In genomic region chr5:110865400-110866094, GRCh38 we compare ENCODE assay signal across 8 cellular contexts.
DNase-seq lines count a peak whose midpoint lies in the region; ATAC-seq and TF ChIP-seq lines count a peak whose summit lies in the region.

No MANE protein-coding gene starts in this region.

- H3K27me3 Mint-ChIP-seq in Caco-2 (ENCODE audit: insufficient read depth, unreplicated experiment): peaks cover 17% of the 10 kb centered on the region

- DNase-seq in Caco-2 (peak; percentile 36 to 56), Karpas-422 (peak; percentile 54), amniotic epithelial cell (ENCODE audit: low read depth) (peak; percentile 65), mesenchymal stem cell (peak; percentile 31), vagina (ENCODE audit: extremely low spot score in 2 of 2) (no peak)
- no peak for DNase-seq in stimulated activated effector memory CD8-positive, alpha-beta T cell treated with anti-CD3 and anti-CD28 coated beads, Interleukin-12 subunit alpha, Interleukin-12 subunit beta, amount 100 ng/mL, for 72 hours (ENCODE audit: low spot score in 2 of 2)

- POLR2A ChIA-PET in Caco-2 (lab: Charles Lee): no interaction called here

- no peak overlapping the region for H2BK5ac ChIP-seq in mesenchymal stem cell (ENCODE audit: low read depth, low read length, poor library complexity, severe bottlenecking)

- intact Hi-C loops in Caco-2 (cut with micrococcal nuclease; ENCODE audit: unreplicated experiment): loop anchor here (1.0 to 5.0 kb wide), 2 partner anchors 58 to 108 kb away; no protein-coding TSS in a partner anchor
- intact Hi-C loops in vagina (cut with DNase I): no loop called here

- no peaks in the 10 kb centered on the region for H3K36me3 Mint-ChIP-seq in Caco-2 (ENCODE audit: insufficient read depth, unreplicated experiment)
- H3K36me3 Mint-ChIP-seq in stimulated activated effector memory CD8-positive, alpha-beta T cell treated with anti-CD3 and anti-CD28 coated beads, Interleukin-12 subunit alpha, Interleukin-12 subunit beta, amount 100 ng/mL, for 72 hours: no peaks in the 10 kb centered on the region

- no peak for TF ChIP-seq POLR2A in vagina (IDR thresholded peaks at IDR 0.05)

- no peaks in the 10 kb centered on the region for H3K79me2 ChIP-seq in Karpas-422 (ENCODE audit: low read length)

- H3K9me3 ChIP-seq in Caco-2: no peaks in the 10 kb centered on the region
- H3K9me3 ChIP-seq in Karpas-422 (ENCODE audit: low read length): no peaks in the 10 kb centered on the region
- no peaks in the 10 kb centered on the region for H3K9me3 ChIP-seq in mesenchymal stem cell (ENCODE audit: control insufficient read depth, low read length)
- no peaks in the 10 kb centered on the region for H3K9me3 ChIP-seq in vagina

- H2BK12ac ChIP-seq in mesenchymal stem cell (ENCODE audit: low read length in 2 of 2): no peak overlapping the region

- whole genome bisulfite sequencing in mesenchymal stem cell: 79% methylated on average over 4 of the region's 4 CpGs

- peak; percentile 53 to 68 for TF ChIP-seq CTCF in Caco-2 (IDR thresholded peaks at IDR 0.05; ENCODE audit: insufficient read depth in 1 of 2, low read depth in 1 of 2, low read length in 1 of 2, severe bottlenecking in 1 of 2, unreplicated experiment in 1 of 2)
- TF ChIP-seq CTCF in vagina (IDR thresholded peaks at IDR 0.05): no peak

- no peak overlapping the region for H3K14ac ChIP-seq in mesenchymal stem cell (ENCODE audit: low read length in 2 of 2)

- CTCF ChIA-PET in Caco-2 (lab: Charles Lee): no interaction called here

- H3K36me3 ChIP-seq in Caco-2 (ENCODE audit: control insufficient read depth, insufficient read depth, low read length) (no peaks in the 10 kb centered on the region), Karpas-422 (ENCODE audit: insufficient read depth, low read length) (no peaks in the 10 kb centered on the region), mesenchymal stem cell (ENCODE audit: control insufficient read depth in 1 of 2, insufficient read depth in 2 of 2, low read depth in 1 of 2, low read length in 2 of 2) (no peaks in the 10 kb centered on the region), vagina (no peaks in the 10 kb centered on the region)

- no peak overlapping the region for H2BK15ac ChIP-seq in mesenchymal stem cell (ENCODE audit: low read depth, poor library complexity, severe bottlenecking)

- no peaks in the 10 kb centered on the region for H3K9me3 Mint-ChIP-seq in Caco-2 (ENCODE audit: unreplicated experiment)
- no peaks in the 10 kb centered on the region for H3K9me3 Mint-ChIP-seq in stimulated activated effector memory CD8-positive, alpha-beta T cell treated with anti-CD3 and anti-CD28 coated beads, Interleukin-12 subunit alpha, Interleukin-12 subunit beta, amount 100 ng/mL, for 72 hours

- no peak overlapping the region for H3K27ac Mint-ChIP-seq in Caco-2 (ENCODE audit: unreplicated experiment)
- H3K27ac Mint-ChIP-seq in stimulated activated effector memory CD8-positive, alpha-beta T cell treated with anti-CD3 and anti-CD28 coated beads, Interleukin-12 subunit alpha, Interleukin-12 subunit beta, amount 100 ng/mL, for 72 hours: no peak overlapping the region

- H3K4me3 ChIP-seq in Caco-2 (ENCODE audit: low read depth, low read length) (no peak overlapping the region), Karpas-422 (ENCODE audit: low read length) (no peak overlapping the region), mesenchymal stem cell (ENCODE audit: insufficient read depth in 1 of 2, low read depth in 1 of 2, low read length in 2 of 2) (no peak overlapping the region), vagina (no peak overlapping the region)

- H2BK120ac ChIP-seq in mesenchymal stem cell (ENCODE audit: low read depth, low read length): no peak overlapping the region

- no peaks in the 10 kb centered on the region for H3K4me1 ChIP-seq in Caco-2
- H3K4me1 ChIP-seq in Karpas-422 (ENCODE audit: low read length): no peaks in the 10 kb centered on the region
- H3K4me1 ChIP-seq in mesenchymal stem cell (ENCODE audit: control insufficient read depth, insufficient read depth, low read depth, low read length): no peaks in the 10 kb centered on the region
- no peaks in the 10 kb centered on the region for H3K4me1 ChIP-seq in vagina

- H4K91ac ChIP-seq in mesenchymal stem cell (ENCODE audit: low read length): no peak overlapping the region

- ATAC-seq in GM19043 (IDR thresholded peaks at IDR 0.05; ENCODE audit: low read depth, unreplicated experiment) (peak; percentile 57), HG02840 (IDR thresholded peaks at IDR 0.05; ENCODE audit: low FRiP score, unreplicated experiment) (no peak)
- ATAC-seq in stimulated activated effector memory CD8-positive, alpha-beta T cell treated with anti-CD3 and anti-CD28 coated beads, Interleukin-12 subunit alpha, Interleukin-12 subunit beta, amount 100 ng/mL, for 72 hours: no peak

- no peaks in the 10 kb centered on the region for H4K20me1 ChIP-seq in Karpas-422 (ENCODE audit: insufficient read depth, low read depth, low read length)

- H3K4ac ChIP-seq in mesenchymal stem cell (ENCODE audit: low read depth in 1 of 2, low read length in 2 of 2): no peak overlapping the region

- H3K27me3 ChIP-seq in Caco-2 (replicated peaks; ENCODE audit: control insufficient read depth, insufficient read depth, low read length) (no peaks in the 10 kb centered on the region), Karpas-422 (ENCODE audit: low read length) (no peaks in the 10 kb centered on the region), mesenchymal stem cell (ENCODE audit: control insufficient read depth in 1 of 2, insufficient read depth in 1 of 2, low read length in 2 of 2) (no peaks in the 10 kb centered on the region), vagina (no peaks in the 10 kb centered on the region)

- no peaks in the 10 kb centered on the region for H3K4me1 Mint-ChIP-seq in Caco-2 (ENCODE audit: low read depth, unreplicated experiment)
- H3K4me1 Mint-ChIP-seq in stimulated activated effector memory CD8-positive, alpha-beta T cell treated with anti-CD3 and anti-CD28 coated beads, Interleukin-12 subunit alpha, Interleukin-12 subunit beta, amount 100 ng/mL, for 72 hours: no peaks in the 10 kb centered on the region

- H3K23ac ChIP-seq in mesenchymal stem cell (ENCODE audit: low read length in 2 of 2): no peak overlapping the region

- H2AFZ ChIP-seq in Karpas-422 (ENCODE audit: low read length) (no peak overlapping the region), mesenchymal stem cell (ENCODE audit: low read depth, low read length) (no peak overlapping the region)

- H3K4me3 Mint-ChIP-seq in Caco-2 (ENCODE audit: unreplicated experiment): no peak overlapping the region
- H3K4me3 Mint-ChIP-seq in stimulated activated effector memory CD8-positive, alpha-beta T cell treated with anti-CD3 and anti-CD28 coated beads, Interleukin-12 subunit alpha, Interleukin-12 subunit beta, amount 100 ng/mL, for 72 hours: no peak overlapping the region

- no peak overlapping the region for H2AK5ac ChIP-seq in mesenchymal stem cell (ENCODE audit: low read length, severe bottlenecking)

- H3K9ac ChIP-seq in Karpas-422 (ENCODE audit: low read length): no peak overlapping the region
- H3K9ac ChIP-seq in mesenchymal stem cell (ENCODE audit: low read length): no peak overlapping the region

- no peak overlapping the region for H3K27ac ChIP-seq in Karpas-422 (ENCODE audit: low read length)
- H3K27ac ChIP-seq in mesenchymal stem cell (ENCODE audit: low read length, poor library complexity, severe bottlenecking): no peak overlapping the region
- no peak overlapping the region for H3K27ac ChIP-seq in vagina

- no peaks in the 10 kb centered on the region for H3K9me2 ChIP-seq in Karpas-422 (replicated peaks; ENCODE audit: insufficient read depth, low read length)

- H4K8ac ChIP-seq in mesenchymal stem cell (ENCODE audit: low read length): no peak overlapping the region

- no peaks in the 10 kb centered on the region for H3K79me1 ChIP-seq in mesenchymal stem cell (replicated peaks; ENCODE audit: low read length, poor library complexity, severe bottlenecking)

- BruUV-seq in Caco-2 (replicated peaks; lab: Mats Ljungman, UMichigan): no TSS peak

- no peak overlapping the region for H3K4me2 ChIP-seq in Karpas-422 (ENCODE audit: low read depth, low read length, poor library complexity, severe bottlenecking)
- H3K4me2 ChIP-seq in mesenchymal stem cell (ENCODE audit: low read length, poor library complexity, severe bottlenecking): no peak overlapping the region

- H3K18ac ChIP-seq in mesenchymal stem cell (ENCODE audit: low read depth in 1 of 2, low read length in 2 of 2): no peak overlapping the region

Comparison
In these comparisons a context has a peak if more than half of its experiments do, and no peak if none do; other contexts are left out.
1. DNase-seq: peak in Caco-2 (2 of 2), Karpas-422 (single experiment), amniotic epithelial cell (single experiment) and mesenchymal stem cell (single experiment); none in stimulated activated effector memory CD8-positive, alpha-beta T cell treated with anti-CD3 and anti-CD28 coated beads, Interleukin-12 subunit alpha, Interleukin-12 subunit beta, amount 100 ng/mL, for 72 hours (0 of 2) and vagina (0 of 2).
2. CTCF ChIP-seq: peak in Caco-2 (2 of 2); none in vagina (0 of 3).